ENCODE assay signal across 17 cellular contexts in genomic region chr20:34946661-34947060, GRCh38. TPM values are rescaled to one million over a fixed set of nuclear protein-coding genes. Genes with fewer than 3 reads are reported as not detected.
DNase-seq lines count a peak whose midpoint lies in the region; ATAC-seq and TF ChIP-seq lines count a peak whose summit lies in the region.
"Had no signal": no experiment of that assay in that cellular context is flagged by ENCODE, and none has a peak within 500 bp of the region (broad histone marks: within the 10 kb centered on the region; RNA-seq: fewer than 3 reads in every experiment).

No MANE protein-coding gene starts in this region.

- whole genome bisulfite sequencing in heart right ventricle, 2 donors, result 77 to 84% methylated on average over 3 of the region's 3 CpGs
- WGBS in urinary bladder, result 92% methylated on average over 3 of the region's 3 CpGs

- ATAC-seq in heart right ventricle (no peak), GM21619 (IDR thresholded peaks at IDR 0.05; ENCODE audit: unreplicated experiment) (no peak)

- H3K9me3 ChIP-seq in left ventricle myocardium inferior (replicated peaks), result no peaks in the 10 kb centered on the region
- no peaks in the 10 kb centered on the region for H3K9me3 ChIP-seq in heart right ventricle
- no peaks in the 10 kb centered on the region for H3K9me3 ChIP-seq in colonic mucosa
- H3K9me3 ChIP-seq in muscle layer of duodenum (ENCODE audit: control insufficient read depth in 1 of 2, low read length in 2 of 2), result no peaks in the 10 kb centered on the region

- intact Hi-C loops in left ventricle myocardium inferior (cut with micrococcal nuclease) (no loop called here), heart right ventricle (cut with DNase I) (no loop called here), colonic mucosa (cut with DNase I) (no loop called here)

- H3K4me3 ChIP-seq in left ventricle myocardium inferior (no peak overlapping the region), heart right ventricle (no peak overlapping the region), colonic mucosa (no peak overlapping the region), muscle layer of duodenum (ENCODE audit: low read depth in 1 of 2, low read length in 2 of 2) (no peak overlapping the region), urinary bladder (ENCODE audit: low read depth, low read length) (no peak overlapping the region)

- H3K27me3 ChIP-seq in left ventricle myocardium inferior (ENCODE audit: low read depth) (no peaks in the 10 kb centered on the region), heart right ventricle (no peaks in the 10 kb centered on the region), colonic mucosa (no peaks in the 10 kb centered on the region), muscle layer of duodenum (ENCODE audit: low read depth, low read length) (no peaks in the 10 kb centered on the region)

- peaks cover 26% of the 10 kb centered on the region for H3K36me3 ChIP-seq in left ventricle myocardium inferior
- H3K36me3 ChIP-seq in heart right ventricle, result peaks cover 0 to 89% (median 7%) of the 10 kb centered on the region in 9 donors
- peaks cover 4% of the 10 kb centered on the region for H3K36me3 ChIP-seq in colonic mucosa
- H3K36me3 ChIP-seq in muscle layer of duodenum (ENCODE audit: control insufficient read depth in 1 of 2, insufficient read depth in 2 of 2, low read length in 2 of 2), result peaks cover 34 to 41% of the 10 kb centered on the region in 2 donors
- peaks cover 2% of the 10 kb centered on the region for H3K36me3 ChIP-seq in urinary bladder (ENCODE audit: insufficient read depth)

- H3K4me1 ChIP-seq in left ventricle myocardium inferior (peaks cover 25% of the 10 kb centered on the region), heart right ventricle (peaks cover 0 to 16% (median 5%) of the 10 kb centered on the region in 9 donors), colonic mucosa (no peaks in the 10 kb centered on the region), muscle layer of duodenum (ENCODE audit: control insufficient read depth in 1 of 2, insufficient read depth in 2 of 2, low read length in 2 of 2) (no peaks in the 10 kb centered on the region), urinary bladder (ENCODE audit: insufficient read depth) (no peaks in the 10 kb centered on the region)

- TF ChIP-seq CTCF in left ventricle myocardium inferior (IDR thresholded peaks at IDR 0.05; ENCODE audit: borderline replicate concordance), result no peak
- TF ChIP-seq CTCF in heart right ventricle (IDR thresholded peaks at IDR 0.05), result no peak
- no peak for TF ChIP-seq CTCF in colonic mucosa (IDR thresholded peaks at IDR 0.05)

- peak overlapping the region; percentile 60 for H3K27ac ChIP-seq in left ventricle myocardium inferior (replicated peaks)
- peak overlapping the region in 1 of 10 donors; percentile 23 for H3K27ac ChIP-seq in heart right ventricle
- peak overlapping the region; percentile 82 for H3K27ac ChIP-seq in colonic mucosa
- H3K27ac ChIP-seq in muscle layer of duodenum (ENCODE audit: low read length), result peak overlapping the region; percentile 64
- peak overlapping the region; percentile 2 for H3K27ac ChIP-seq in urinary bladder (ENCODE audit: low read depth)

- peak overlapping the region in 1 of 2 donors; percentile 71 for H3K9ac ChIP-seq in colonic mucosa (ENCODE audit: low read depth in 2 of 2, low read length in 2 of 2)

- DNase-seq in left ventricle myocardium inferior (no peak), heart right ventricle (no peak), colonic mucosa (no peak), ecto neural progenitor cell (ENCODE audit: low spot score) (no peak), DMS114 treated with DMSO at 0.1 percent for 48 hours (lab: John Stamatoyannopoulos, UW; ENCODE audit: unreplicated experiment) (no peak)
- DNase-seq: 8988T, COR-L47, GOT3, MM.1S, NCI-H1105, NCI-H1694 treated with DMSO at 0.1 percent for 48 hours, NCI-H446, Right ventricle myocardium superior had no signal

RNA-seq across cellular contexts. Expression of gene GSS, which starts 8.9 kb away (rescaled TPM):
- total RNA-seq in left ventricle myocardium inferior, result 17.2 TPM
- total RNA-seq in heart right ventricle, result 10 to 100 TPM; 20.0 to 33.2 (median 24.7) TPM
- polyA plus RNA-seq in heart right ventricle, result 10 to 100 TPM; 30.6 to 60.4 TPM
- total RNA-seq in colonic mucosa, result 100 to 1,000 TPM in 1 of 2 donors, 10 to 100 TPM in 1; 83.4 to 109 TPM
- 24.9 TPM for total RNA-seq in urinary bladder
- 27.2 TPM for polyA plus RNA-seq in urinary bladder

RNA-seq across cellular contexts. Expression of gene MYH7B, which starts 9.0 kb away (rescaled TPM):
- total RNA-seq in left ventricle myocardium inferior (253 TPM), heart right ventricle (100 to 1,000 TPM; 117 to 318 (median 182) TPM), colonic mucosa (1 to 10 TPM in 1 of 2 donors, under 1 TPM in 1; 0.69 to 1.5 TPM), urinary bladder (4.3 TPM)
- polyA plus RNA-seq in heart right ventricle (100 to 1,000 TPM in 1 of 2 donors, 10 to 100 TPM in 1; 22.1 to 962 TPM), urinary bladder (0.81 TPM)
- polyA plus RNA-seq: CD14-positive monocyte had no signal

Comparison
In these comparisons a context has a peak if more than half of its experiments do, and no peak if none do; other contexts are left out.
1. RNA of gene MYH7B, which starts 9.0 kb away (total RNA-seq): 253 TPM in left ventricle myocardium inferior (single experiment) and 117 to 318 TPM in heart right ventricle; 4.3 TPM in urinary bladder (single experiment) and 0.69 to 1.5 TPM in colonic mucosa; every median in the first group is over 10 times any median in the second.